ENCODE assay signal across 31 cellular contexts in the genomic region with DNA sequence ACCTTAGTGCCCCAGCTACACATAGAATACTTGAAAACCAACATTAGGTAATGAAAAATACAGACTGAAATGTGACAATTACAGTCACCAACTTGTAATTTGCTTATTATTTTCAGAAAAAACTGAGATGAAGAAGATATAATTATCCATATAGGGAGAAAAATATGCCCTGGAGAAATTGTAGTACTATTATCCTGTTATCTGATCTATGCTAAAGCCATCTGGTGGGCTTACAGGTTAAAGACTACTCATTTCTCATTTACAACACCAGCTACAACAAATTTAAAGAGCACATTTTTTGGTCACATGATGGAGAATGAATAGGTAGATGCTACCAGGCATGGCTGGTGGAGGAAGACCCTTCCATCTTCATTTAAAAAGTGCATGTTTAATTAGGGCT.
"Had no signal": no experiment of that assay in that cellular context is flagged by ENCODE, and none has a peak within 500 bp of the region (broad histone marks: within the 10 kb centered on the region; RNA-seq: fewer than 3 reads in every experiment).

No MANE protein-coding gene starts in this region.

- H3K36me3 ChIP-seq: brain microvascular endothelial cell, esophagus squamous epithelium, WERI-Rb-1 had no signal

- H3K27ac ChIP-seq: brain microvascular endothelial cell, coronary artery, epithelial cell of prostate, esophagus squamous epithelium, WERI-Rb-1 had no signal

- H3K4me3 ChIP-seq: coronary artery, esophagus squamous epithelium had no signal

- ATAC-seq: activated CD4-positive, CD25-positive, alpha-beta regulatory T cell treated with anti-CD3 and anti-CD28 coated beads, Interleukin-2, amount 50 U/mL, for 24 hours; activated CD8-positive, alpha-beta T cell treated with anti-CD3 and anti-CD28 coated beads for 36 hours; activated T-cell treated with anti-CD3 and anti-CD28 coated beads, Interleukin-2, amount 50 U/mL, for 4 hours; activated T-helper 17 cell treated with anti-CD3 and anti-CD28 coated beads, Interleukin-2, amount 50 U/mL, for 72 hours; effector memory CD8-positive, alpha-beta T cell had no signal

- H3K27me3 ChIP-seq: brain microvascular endothelial cell, esophagus squamous epithelium had no signal

- H3K4me1 ChIP-seq: esophagus squamous epithelium had no signal

- DNase-seq: activated B cell treated with CpG ODN at 0.5 μM for 24 hours; activated CD4-positive, alpha-beta T cell treated with anti-CD3 and anti-CD28 coated beads for 48 hours; activated CD4-positive, alpha-beta T cell treated with anti-CD3 and anti-CD28 coated beads, Interleukin-2, amount 50 U/mL, for 1 hour; activated CD4-positive, alpha-beta T cell treated with anti-CD3 and anti-CD28 coated beads, Interleukin-2, amount 50 U/mL, for 48 hours; activated CD8-positive, alpha-beta memory T cell treated with anti-CD3 and anti-CD28 coated beads for 24 hours; activated CD8-positive, alpha-beta T cell treated with anti-CD3 and anti-CD28 coated beads for 36 hours; activated effector memory CD4-positive, alpha-beta T cell treated with Interleukin-2 at 50 U/mL for 16 hours; activated gamma-delta T cell treated with Interleukin-2 at 50 U/mL for 16 hours; activated naive CD4-positive, alpha-beta T cell treated with anti-CD3 and anti-CD28 coated beads, Interleukin-2, amount 50 U/mL, for 16 hours; activated naive CD4-positive, alpha-beta T cell treated with Interleukin-2 at 50 U/mL for 16 hours; activated T-cell treated with anti-CD3 and anti-CD28 coated beads, Interleukin-2, amount 50 U/mL, for 4 hours; amniotic stem cell; anterior cingulate cortex; brain microvascular endothelial cell; dermis blood vessel endothelial cell; effector CD4-positive, alpha-beta T cell; effector memory CD8-positive, alpha-beta T cell; esophagus squamous epithelium; foreskin melanocyte; head of caudate nucleus; hippocampal formation; T1000; WERI-Rb-1 had no signal

- FAIRE-seq: astrocyte, bronchial epithelial cell, endometrium, endothelial cell of umbilical vein had no signal
